In the genomic region with DNA sequence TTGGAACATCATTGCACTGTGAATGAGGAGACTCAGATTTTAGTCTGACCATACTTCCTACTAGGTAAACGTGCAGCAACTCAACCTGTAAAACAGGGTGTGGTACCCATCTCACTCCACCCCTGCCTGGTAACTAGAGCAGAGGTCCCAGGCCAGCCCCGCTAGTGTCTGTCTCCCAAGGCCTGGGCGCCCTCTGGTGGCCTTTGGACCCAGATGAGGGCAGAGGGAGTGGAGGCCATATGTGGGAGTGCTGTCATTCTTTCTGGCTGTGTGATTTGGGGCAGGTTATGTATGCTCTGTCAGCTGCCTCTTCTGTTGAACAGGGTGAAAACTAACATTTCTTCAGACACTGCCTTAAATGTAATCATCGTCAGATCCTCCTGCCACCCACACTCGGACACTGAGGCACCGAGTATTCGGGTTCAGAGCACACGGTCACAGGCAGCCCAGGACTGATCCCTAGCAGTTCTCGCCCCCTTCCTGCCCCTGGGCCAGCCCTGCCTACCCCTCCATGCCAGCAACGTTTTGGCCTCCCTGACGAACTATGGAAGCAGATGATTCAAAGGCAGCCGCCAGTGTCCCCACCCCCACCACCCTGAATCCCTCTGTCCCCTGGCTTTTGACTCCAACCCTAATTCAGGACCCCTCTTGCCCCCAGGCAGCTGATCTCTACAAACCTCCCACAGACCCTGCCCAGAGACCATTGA, we compare ENCODE assay signal across 1 cellular context.
TF ChIP-seq lines count a peak whose summit lies in the region.

No MANE protein-coding gene starts in this region.

TF ChIP-seq in K562, 482 proteins besides CTCF, POLR2A, EP300 and RAD21 (continued from another document and continues in another):
- TF ChIP-seq FOXA3 (CRISPR knock-in tag; conservative IDR thresholded peaks at IDR 0.05 in 1 of 2, IDR thresholded peaks at IDR 0.05 in 1 of 2) (no peak), ZNF77 (CRISPR knock-in tag; IDR thresholded peaks at IDR 0.05) (no peak), ZNF407 (IDR thresholded peaks at IDR 0.05; ENCODE audit: low read depth) (no peak), U2AF2 (optimal IDR thresholded peaks at IDR 0.05; ENCODE audit: low read depth, low read length) (no peak), ZNF695 (CRISPR knock-in tag; IDR thresholded peaks at IDR 0.05) (no peak), E2F1 (CRISPR knock-in tag; IDR thresholded peaks at IDR 0.05) (0 out of 2 replicates have a peak, but pooled peaks have one; percentile 30), MEF2A (IDR thresholded peaks at IDR 0.05; ENCODE audit: control insufficient read depth, low read depth, low read length) (no peak), FUS (optimal IDR thresholded peaks at IDR 0.05; ENCODE audit: low read depth, low read length) (no peak), TFAP4 (CRISPR knock-in tag; IDR thresholded peaks at IDR 0.05; ENCODE audit: borderline replicate concordance) (peak; percentile 81; the same call in 1 of the 2 replicates), MAFK (IDR thresholded peaks at IDR 0.05; ENCODE audit: low read length) (no peak), ZNF324 (CRISPR knock-in tag; IDR thresholded peaks at IDR 0.05) (no peak), ATF1 (CRISPR knock-in tag; IDR thresholded peaks at IDR 0.05) (no peak), ATF1 (tag; IDR thresholded peaks at IDR 0.05) (no peak), REST (CRISPR knock-in tag; IDR thresholded peaks at IDR 0.05; ENCODE audit: low read depth) (no peak), CHD4 (IDR thresholded peaks at IDR 0.05; ENCODE audit: insufficient read depth, insufficient replicate concordance, low read depth, low read length, poor library complexity, severe bottlenecking) (no peak), KLF10 (CRISPR knock-in tag; IDR thresholded peaks at IDR 0.05) (no peak), ZNF384 (IDR thresholded peaks at IDR 0.05; ENCODE audit: low read depth, low read length) (no peak), ZNF639 (CRISPR knock-in tag; conservative IDR thresholded peaks at IDR 0.05 in 1 of 2, IDR thresholded peaks at IDR 0.05 in 1 of 2) (no peak), CBX5 (IDR thresholded peaks at IDR 0.05; ENCODE audit: borderline replicate concordance, low read depth) (no peak), ZNF133 (CRISPR knock-in tag; IDR thresholded peaks at IDR 0.05) (no peak), HNRNPK (IDR thresholded peaks at IDR 0.05; ENCODE audit: low read depth, low read length, poor library complexity, severe bottlenecking) (no peak), HMGN3 (IDR thresholded peaks at IDR 0.05; ENCODE audit: borderline replicate concordance, extremely low read depth, insufficient read length, low read depth, low read length) (no peak), HNRNPH1 (optimal IDR thresholded peaks at IDR 0.05; ENCODE audit: low read depth, low read length) (no peak), PHF20 (IDR thresholded peaks at IDR 0.05; ENCODE audit: partially characterized antibody) (no peak), SIRT6 (IDR thresholded peaks at IDR 0.05; ENCODE audit: low read depth, low read length) (no peak), KDM4B (IDR thresholded peaks at IDR 0.05; ENCODE audit: borderline replicate concordance in 2 of 2, low read depth in 1 of 2) (no peak)
- TF ChIP-seq, protein P1, sequence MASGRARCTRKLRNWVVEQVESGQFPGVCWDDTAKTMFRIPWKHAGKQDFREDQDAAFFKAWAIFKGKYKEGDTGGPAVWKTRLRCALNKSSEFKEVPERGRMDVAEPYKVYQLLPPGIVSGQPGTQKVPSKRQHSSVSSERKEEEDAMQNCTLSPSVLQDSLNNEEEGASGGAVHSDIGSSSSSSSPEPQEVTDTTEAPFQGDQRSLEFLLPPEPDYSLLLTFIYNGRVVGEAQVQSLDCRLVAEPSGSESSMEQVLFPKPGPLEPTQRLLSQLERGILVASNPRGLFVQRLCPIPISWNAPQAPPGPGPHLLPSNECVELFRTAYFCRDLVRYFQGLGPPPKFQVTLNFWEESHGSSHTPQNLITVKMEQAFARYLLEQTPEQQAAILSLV (tag; IDR thresholded peaks at IDR 0.05) = no peak
- TF ChIP-seq, protein P2, sequence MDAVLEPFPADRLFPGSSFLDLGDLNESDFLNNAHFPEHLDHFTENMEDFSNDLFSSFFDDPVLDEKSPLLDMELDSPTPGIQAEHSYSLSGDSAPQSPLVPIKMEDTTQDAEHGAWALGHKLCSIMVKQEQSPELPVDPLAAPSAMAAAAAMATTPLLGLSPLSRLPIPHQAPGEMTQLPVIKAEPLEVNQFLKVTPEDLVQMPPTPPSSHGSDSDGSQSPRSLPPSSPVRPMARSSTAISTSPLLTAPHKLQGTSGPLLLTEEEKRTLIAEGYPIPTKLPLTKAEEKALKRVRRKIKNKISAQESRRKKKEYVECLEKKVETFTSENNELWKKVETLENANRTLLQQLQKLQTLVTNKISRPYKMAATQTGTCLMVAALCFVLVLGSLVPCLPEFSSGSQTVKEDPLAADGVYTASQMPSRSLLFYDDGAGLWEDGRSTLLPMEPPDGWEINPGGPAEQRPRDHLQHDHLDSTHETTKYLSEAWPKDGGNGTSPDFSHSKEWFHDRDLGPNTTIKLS (IDR thresholded peaks at IDR 0.05; ENCODE audit: borderline replicate concordance, low read depth) = no peak
- TF ChIP-seq, protein P3, sequence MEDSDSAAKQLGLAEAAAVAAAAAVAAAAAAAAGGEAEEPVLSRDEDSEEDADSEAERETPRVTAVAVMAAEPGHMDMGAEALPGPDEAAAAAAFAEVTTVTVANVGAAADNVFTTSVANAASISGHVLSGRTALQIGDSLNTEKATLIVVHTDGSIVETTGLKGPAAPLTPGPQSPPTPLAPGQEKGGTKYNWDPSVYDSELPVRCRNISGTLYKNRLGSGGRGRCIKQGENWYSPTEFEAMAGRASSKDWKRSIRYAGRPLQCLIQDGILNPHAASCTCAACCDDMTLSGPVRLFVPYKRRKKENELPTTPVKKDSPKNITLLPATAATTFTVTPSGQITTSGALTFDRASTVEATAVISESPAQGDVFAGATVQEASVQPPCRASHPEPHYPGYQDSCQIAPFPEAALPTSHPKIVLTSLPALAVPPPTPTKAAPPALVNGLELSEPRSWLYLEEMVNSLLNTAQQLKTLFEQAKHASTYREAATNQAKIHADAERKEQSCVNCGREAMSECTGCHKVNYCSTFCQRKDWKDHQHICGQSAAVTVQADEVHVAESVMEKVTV (CRISPR knock-in tag; IDR thresholded peaks at IDR 0.05) = peak; percentile 98
- TF ChIP-seq, protein P4, sequence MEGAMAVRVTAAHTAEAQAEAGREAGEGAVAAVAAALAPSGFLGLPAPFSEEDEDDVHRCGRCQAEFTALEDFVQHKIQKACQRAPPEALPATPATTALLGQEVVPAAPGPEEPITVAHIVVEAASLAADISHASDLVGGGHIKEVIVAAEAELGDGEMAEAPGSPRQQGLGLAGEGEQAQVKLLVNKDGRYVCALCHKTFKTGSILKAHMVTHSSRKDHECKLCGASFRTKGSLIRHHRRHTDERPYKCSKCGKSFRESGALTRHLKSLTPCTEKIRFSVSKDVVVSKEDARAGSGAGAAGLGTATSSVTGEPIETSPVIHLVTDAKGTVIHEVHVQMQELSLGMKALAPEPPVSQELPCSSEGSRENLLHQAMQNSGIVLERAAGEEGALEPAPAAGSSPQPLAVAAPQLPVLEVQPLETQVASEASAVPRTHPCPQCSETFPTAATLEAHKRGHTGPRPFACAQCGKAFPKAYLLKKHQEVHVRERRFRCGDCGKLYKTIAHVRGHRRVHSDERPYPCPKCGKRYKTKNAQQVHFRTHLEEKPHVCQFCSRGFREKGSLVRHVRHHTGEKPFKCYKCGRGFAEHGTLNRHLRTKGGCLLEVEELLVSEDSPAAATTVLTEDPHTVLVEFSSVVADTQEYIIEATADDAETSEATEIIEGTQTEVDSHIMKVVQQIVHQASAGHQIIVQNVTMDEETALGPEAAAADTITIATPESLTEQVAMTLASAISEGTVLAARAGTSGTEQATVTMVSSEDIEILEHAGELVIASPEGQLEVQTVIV (CRISPR knock-in tag; IDR thresholded peaks at IDR 0.05; ENCODE audit: borderline replicate concordance) = no peak
